Comparison of ENCODE assay signal across 9 cellular contexts in genomic region chr11:62857541-62857982, GRCh38. TPM values are rescaled to one million over a fixed set of nuclear protein-coding genes. Genes with fewer than 3 reads are reported as not detected.
DNase-seq lines count a peak whose midpoint lies in the region; ATAC-seq and TF ChIP-seq lines count a peak whose summit lies in the region.
"Had no signal": no experiment of that assay in that cellular context is flagged by ENCODE, and none has a peak within 500 bp of the region (broad histone marks: within the 10 kb centered on the region; RNA-seq: fewer than 3 reads in every experiment).

No MANE protein-coding gene starts in this region.

- H2AFZ ChIP-seq in H9 (ENCODE audit: low read length): no peak overlapping the region

- peaks cover 52 to 69% (median 63%) of the 10 kb centered on the region in 10 experiments for H3K4me1 ChIP-seq in BLaER1 treated with 17β-estradiol and CSF1 and Interleukin-3, amounts not matched to agents 10 nM and 100 nM
- H3K4me1 ChIP-seq in H9 (ENCODE audit: insufficient read depth, low read length) (no peaks in the 10 kb centered on the region; the same call in none of the 2 replicates), iPS-20b (ENCODE audit: insufficient read depth, low read length) (peaks cover 16% of the 10 kb centered on the region; the same call in 1 of the 2 replicates), upper lobe of right lung (peaks cover 27% of the 10 kb centered on the region), tibial nerve (peaks cover 3 to 38% (median 20%) of the 10 kb centered on the region in 4 donors)

- peak overlapping the region; percentile 52; the same call in 1 of the 2 replicates for H3K14ac ChIP-seq in H9 (ENCODE audit: insufficient read depth, low read length)

- no peak overlapping the region for H2BK12ac ChIP-seq in H9 (ENCODE audit: insufficient read length, low read depth, low read length)

- no peak for TF ChIP-seq POLR2A in tibial nerve (IDR thresholded peaks at IDR 0.05)

- H3T11ph ChIP-seq in H9 (ENCODE audit: low read length): no peak overlapping the region

- no peak overlapping the region for H4K8ac ChIP-seq in H9 (replicated peaks; ENCODE audit: insufficient read length, low read depth, low read length)

- no peak overlapping the region for H3K56ac ChIP-seq in H9 (ENCODE audit: insufficient read length, low read depth, low read length)

- H3K23me2 ChIP-seq in H9 (ENCODE audit: insufficient read length, low read depth, low read length, poor library complexity, severe bottlenecking): peaks cover 20% of the 10 kb centered on the region

- no peak overlapping the region for H2AK5ac ChIP-seq in H9 (ENCODE audit: insufficient read length, low read length)

- H2BK120ac ChIP-seq in H9 (ENCODE audit: low read depth, low read length, poor library complexity, severe bottlenecking): no peak overlapping the region

- H3K9me3 Mint-ChIP-seq in H9 (peaks cover 6 to 10% of the 10 kb centered on the region in 2 experiments; a peak in 4 of 5 replicates), WTC11 (no peaks in the 10 kb centered on the region)

- H3K4me1 Mint-ChIP-seq in H9 (peaks cover 52 to 67% of the 10 kb centered on the region in 2 experiments), WTC11 (peaks cover 65% of the 10 kb centered on the region)

- H2BK5ac ChIP-seq in H9 (ENCODE audit: insufficient read length, low read length): no peak overlapping the region

- no peak overlapping the region for H3K23ac ChIP-seq in H9 (ENCODE audit: insufficient read length, low read depth, low read length)

- no peaks in the 10 kb centered on the region for H3K79me1 ChIP-seq in H9 (ENCODE audit: insufficient read depth, low read depth, low read length, poor library complexity, severe bottlenecking)

- intact Hi-C loops in upper lobe of right lung (cut with DNase I): loop anchor here (10.0 kb wide), 1 partner anchor 63 kb away; the partner anchor contains the start of gene TMEM223

- no peak for TF ChIP-seq CTCF in H9 (conservative IDR thresholded peaks at IDR 0.05)
- no peak for TF ChIP-seq CTCF in WTC11 (IDR thresholded peaks at IDR 0.05)
- no peak for TF ChIP-seq CTCF in upper lobe of right lung (IDR thresholded peaks at IDR 0.05)
- no peak for TF ChIP-seq CTCF in tibial nerve (IDR thresholded peaks at IDR 0.05)

- no peak overlapping the region for H2BK15ac ChIP-seq in H9 (ENCODE audit: low read depth, low read length)

- H3K9ac ChIP-seq in BLaER1 treated with 17β-estradiol and CSF1 and Interleukin-3, amounts not matched to agents 10 nM and 100 nM: peak overlapping the region in 10 of 11 experiments; percentile 86 to 99 (median 96); a peak in 17 of 22 replicates
- H3K9ac ChIP-seq in H9 (ENCODE audit: extremely low read depth, insufficient read length, low read length) (peak overlapping the region; percentile 100), iPS-20b (ENCODE audit: low read depth, low read length) (peak overlapping the region; percentile 100)

- H3K27ac ChIP-seq in BLaER1 treated with 17β-estradiol and CSF1 and Interleukin-3, amounts not matched to agents 10 nM and 100 nM: peak overlapping the region; percentile 3 to 98 (median 94); a peak in 18 of 22 replicates
- H3K27ac ChIP-seq in H9 (ENCODE audit: insufficient read length, low read depth, low read length) (no peak overlapping the region), iPS-20b (ENCODE audit: low read length) (peak overlapping the region; percentile 36), upper lobe of right lung (no peak overlapping the region), tibial nerve (peak overlapping the region in 1 of 4 donors; percentile 23)

- H3K27me3 Mint-ChIP-seq in H9 (ENCODE audit: low read depth) (peaks cover 4% of the 10 kb centered on the region; the same call in 1 of the 2 replicates), WTC11 (ENCODE audit: low read depth) (0 out of 2 replicates have a peak, but pooled peaks cover 4% of the 10 kb centered on the region)

- no peak overlapping the region for H4K91ac ChIP-seq in H9 (ENCODE audit: insufficient read length, low read depth, low read length)

- H3K4me3 Mint-ChIP-seq in H9 (peak overlapping the region; percentile 99), WTC11 (peak overlapping the region; percentile 99)

- DNase-seq in H9 (no peak), WTC11 (ENCODE audit: low spot score) (no peak), SHP77 treated with DMSO at 0.1 percent for 48 hours (lab: John Stamatoyannopoulos, UW) (no peak), upper lobe of right lung (no peak), NCI-H2081 treated with DMSO at 0.1 percent for 48 hours (lab: John Stamatoyannopoulos, UW) (no peak), tibial nerve (ENCODE audit: low spot score in 2 of 2) (no peak)
- DNase-seq: NCI-H2171 had no signal

- CTCF ChIA-PET in WTC11 (lab: Charles Lee): interaction anchor here (0.6 to 1.4 kb wide), 5 partner anchors 24 to 246 kb away, joined by 3 to 6 read pairs (median 4); partner anchors contain the start of gene SLC3A2

- POLR2A ChIA-PET in WTC11 (lab: Charles Lee): interaction anchor here (0.6 to 3.8 kb wide), 7 partner anchors 17 to 1530 kb away, joined by 3 to 69 read pairs (median 4); partner anchors contain the start of genes SLC3A2 and WDR74

- ATAC-seq in WTC11: no peak
- ATAC-seq in upper lobe of right lung: no peak

- H3K36me3 Mint-ChIP-seq in H9 (ENCODE audit: insufficient read depth in 1 of 3, low read depth in 3 of 3) (peaks cover 47 to 70% (median 48%) of the 10 kb centered on the region in 3 experiments), WTC11 (peaks cover 47% of the 10 kb centered on the region)

- peaks cover 25 to 39% (median 27%) of the 10 kb centered on the region in 11 experiments for H3K36me3 ChIP-seq in BLaER1 treated with 17β-estradiol and CSF1 and Interleukin-3, amounts not matched to agents 10 nM and 100 nM
- H3K36me3 ChIP-seq in iPS-20b (ENCODE audit: insufficient read depth, low read depth, low read length) (peaks cover 51% of the 10 kb centered on the region), upper lobe of right lung (peaks cover 24% of the 10 kb centered on the region), tibial nerve (peaks cover 0 to 16% (median 4%) of the 10 kb centered on the region in 3 donors)

- TF ChIP-seq EP300 in tibial nerve (IDR thresholded peaks at IDR 0.05): no peak

- H3K79me2 ChIP-seq in H9 (ENCODE audit: insufficient read depth, low read length): peaks cover 57% of the 10 kb centered on the region

- H3K27ac Mint-ChIP-seq in H9 (peak overlapping the region; percentile 88 to 100 (median 95); a peak in 6 of 7 replicates), WTC11 (peak overlapping the region; percentile 92)

- no peak overlapping the region for H2BK20ac ChIP-seq in H9 (ENCODE audit: low read depth, low read length, poor library complexity, severe bottlenecking)

- peak overlapping the region; percentile 82 to 96 (median 89); a peak in 18 of 20 replicates for H3K4me3 ChIP-seq in BLaER1 treated with 17β-estradiol and CSF1 and Interleukin-3, amounts not matched to agents 10 nM and 100 nM
- H3K4me3 ChIP-seq in iPS-20b (ENCODE audit: low read length): peak overlapping the region; percentile 91
- H3K4me3 ChIP-seq in upper lobe of right lung: no peak overlapping the region
- no peak overlapping the region for H3K4me3 ChIP-seq in tibial nerve

- no peak overlapping the region for H3K4ac ChIP-seq in H9 (ENCODE audit: low read depth, low read length)

- no peak overlapping the region for H3K18ac ChIP-seq in H9 (ENCODE audit: insufficient read length, low read depth, low read length)

- no peaks in the 10 kb centered on the region; a peak in 2 of 22 replicates for H3K9me3 ChIP-seq in BLaER1 treated with 17β-estradiol and CSF1 and Interleukin-3, amounts not matched to agents 10 nM and 100 nM (replicated peaks in 1 of 11)
- H3K9me3 ChIP-seq in H9 (ENCODE audit: control insufficient read depth, low read depth, low read length) (no peaks in the 10 kb centered on the region), iPS-20b (ENCODE audit: insufficient read depth, low read depth, low read length) (peaks cover 8% of the 10 kb centered on the region; the same call in 1 of the 2 replicates), upper lobe of right lung (no peaks in the 10 kb centered on the region), tibial nerve (no peaks in the 10 kb centered on the region)

- no peak overlapping the region for H4K5ac ChIP-seq in H9 (ENCODE audit: insufficient read length, low read depth, low read length)

- peaks cover 26 to 40% (median 30%) of the 10 kb centered on the region in 11 experiments for H4K20me1 ChIP-seq in BLaER1 treated with 17β-estradiol and CSF1 and Interleukin-3, amounts not matched to agents 10 nM and 100 nM
- no peaks in the 10 kb centered on the region for H4K20me1 ChIP-seq in H9 (ENCODE audit: control insufficient read depth, insufficient read depth, insufficient read length)

- WGBS in H9 (ENCODE audit: extremely low coverage, insufficient read length, low lambda C conversion rate): no CpG with 5 or more reads among the region's 2 CpGs
- WGBS in tibial nerve, 2 donors: 54 to 63% methylated on average over 2 of the region's 2 CpGs

- peak overlapping the region; percentile 82 to 97 (median 92) for H3K4me2 ChIP-seq in BLaER1 treated with 17β-estradiol and CSF1 and Interleukin-3, amounts not matched to agents 10 nM and 100 nM
- H3K4me2 ChIP-seq in H9 (ENCODE audit: insufficient read depth, insufficient read length, low read length): peak overlapping the region; percentile 98

- H3K27me3 ChIP-seq in BLaER1 treated with 17β-estradiol and CSF1 and Interleukin-3, amounts not matched to agents 10 nM and 100 nM: no peaks in the 10 kb centered on the region
- H3K27me3 ChIP-seq in H9 (ENCODE audit: insufficient read depth, low read length): no peaks in the 10 kb centered on the region
- H3K27me3 ChIP-seq in iPS-20b (ENCODE audit: insufficient read depth, low read length): no peaks in the 10 kb centered on the region
- H3K27me3 ChIP-seq in upper lobe of right lung: no peaks in the 10 kb centered on the region
- H3K27me3 ChIP-seq in tibial nerve: no peaks in the 10 kb centered on the region

RNA-seq across cellular contexts. Expression of gene WDR74, which starts 18.2 kb away (rescaled TPM):
- 121 and 124 TPM in 2 replicates for total RNA-seq in H9 (2021)
- 82.7 to 110 TPM (median 85.2 TPM) in 3 replicates for total RNA-seq in WTC11 (2021)
- 43.9 TPM for total RNA-seq in upper lobe of right lung
- total RNA-seq in tibial nerve: 10 to 100 TPM; 31.7 to 75.0 (median 48.0) TPM

RNA-seq across cellular contexts. Expression of gene SLC3A2, which starts 23.1 kb away (rescaled TPM):
- 289 and 290 TPM in 2 replicates for total RNA-seq in H9 (2021)
- 244 to 334 TPM (median 265 TPM) in 3 replicates for total RNA-seq in WTC11 (2021)
- total RNA-seq in upper lobe of right lung: 255 TPM
- 100 to 1,000 TPM; 108 to 148 (median 133) TPM for total RNA-seq in tibial nerve

RNA-seq across cellular contexts. Expression of gene TEX54, which starts 24.9 kb away (rescaled TPM):
- total RNA-seq in H9 (2021) (0.53 and 1.2 TPM in 2 replicates), WTC11 (2021) (0.44 TPM in 1 of 3 replicates, not detected in the others), upper lobe of right lung (not detected), tibial nerve (not detected)

RNA-seq across cellular contexts. Expression of gene STX5, which starts 25.7 kb away (rescaled TPM):
- total RNA-seq in H9 (2021) (33.5 and 34.7 TPM in 2 replicates), WTC11 (2021) (27.2 to 30.2 TPM (median 28.0 TPM) in 3 replicates), upper lobe of right lung (40.9 TPM), tibial nerve (10 to 100 TPM; 25.9 to 39.1 (median 29.2) TPM)

RNA-seq across cellular contexts. Expression of gene NXF1, which starts 52.3 kb away (rescaled TPM):
- total RNA-seq in H9 (2021) (65.5 and 69.0 TPM in 2 replicates), WTC11 (2021) (43.2 to 44.7 TPM (median 44.3 TPM) in 3 replicates), upper lobe of right lung (96.2 TPM), tibial nerve (10 to 100 TPM; 51.3 to 94.4 (median 67.0) TPM)

Comparison
In these comparisons a context has a peak if more than half of its experiments do, and no peak if none do; other contexts are left out.
1. H3K27ac ChIP-seq: peak in BLaER1 treated with 17β-estradiol and CSF1 and Interleukin-3, amounts not matched to agents 10 nM and 100 nM (11 of 11) and iPS-20b (single experiment); none in H9 (single experiment) and upper lobe of right lung (single experiment).
2. H3K4me3 ChIP-seq: peak in BLaER1 treated with 17β-estradiol and CSF1 and Interleukin-3, amounts not matched to agents 10 nM and 100 nM (10 of 10) and iPS-20b (single experiment); none in upper lobe of right lung (single experiment) and tibial nerve (0 of 4).
3. Peak in every context shown above with its lines, with median percentiles within 50 percentile points of each other: H3K9ac ChIP-seq.